Comparison of ENCODE assay signal across 8 cellular contexts in genomic region chr6:167288712-167289225, GRCh38. TPM values are rescaled to one million over a fixed set of nuclear protein-coding genes. Genes with fewer than 3 reads are reported as not detected.
DNase-seq lines count a peak whose midpoint lies in the region; ATAC-seq and TF ChIP-seq lines count a peak whose summit lies in the region.
"Not testable (repeated sequence)": the region's sequence is repeated elsewhere in the genome, so short reads cannot be mapped to it uniquely, and the experiment has no call there.

No MANE protein-coding gene starts in this region.

- WGBS in mesendoderm (ENCODE audit: extremely low coverage, insufficient coverage, low lambda C conversion rate): no CpG with 5 or more reads among the region's 14 CpGs

- H3K27me3 ChIP-seq in mesendoderm (ENCODE audit: insufficient read depth, low read length, poor library complexity): not testable (repeated sequence)

- H3K9me3 Mint-ChIP-seq in activated CD8-positive, alpha-beta T cell treated with anti-CD3 and anti-CD28 coated beads for 36 hours: not testable (repeated sequence)

- not testable (repeated sequence) for H3K79me2 ChIP-seq in mesendoderm (ENCODE audit: control insufficient read depth, insufficient read depth, low read length)

- not testable (repeated sequence) for H3K4me1 ChIP-seq in mesendoderm (ENCODE audit: control insufficient read depth, low read depth, low read length)

- H3K27ac ChIP-seq in mesendoderm (ENCODE audit: low read depth, low read length): not testable (repeated sequence)

- not testable (repeated sequence) for H3K4me3 ChIP-seq in epithelial cell of proximal tubule (ENCODE audit: low read depth, low read length); mesendoderm (ENCODE audit: low read length)

- not testable (repeated sequence) for H3K9ac ChIP-seq in mesendoderm (ENCODE audit: low read length)

- DNase-seq in DMS53 treated with DMSO at 0.1 percent for 48 hours (lab: John Stamatoyannopoulos, UW; ENCODE audit: unreplicated experiment) (peak; percentile 21), NCI-H748 (lab: John Stamatoyannopoulos, UW; ENCODE audit: unreplicated experiment) (peak; percentile 44), mesendoderm (peak; percentile 84)
- DNase-seq in activated CD8-positive, alpha-beta T cell treated with anti-CD3 and anti-CD28 coated beads for 36 hours: peak; percentile 50
- DNase-seq in epithelial cell of proximal tubule (ENCODE audit: low read depth): not testable (repeated sequence)
- DNase-seq in stimulated activated CD8-positive, alpha-beta memory T cell treated with anti-CD3 and anti-CD28 coated beads, Interleukin-7, amount 100 ng/mL, for 24 hours (ENCODE audit: low read depth): peak; percentile 11

- H3K56ac ChIP-seq in mesendoderm (ENCODE audit: low read length): peak overlapping the region; percentile 35

- not testable (repeated sequence) for H3K4me1 Mint-ChIP-seq in activated CD8-positive, alpha-beta T cell treated with anti-CD3 and anti-CD28 coated beads for 36 hours (ENCODE audit: low read depth)

- H3K27me3 Mint-ChIP-seq in activated CD8-positive, alpha-beta T cell treated with anti-CD3 and anti-CD28 coated beads for 36 hours: not testable (repeated sequence)

- not testable (repeated sequence) for H2BK5ac ChIP-seq in mesendoderm (ENCODE audit: low read length)

- H3K4me3 Mint-ChIP-seq in activated CD8-positive, alpha-beta T cell treated with anti-CD3 and anti-CD28 coated beads for 36 hours: not testable (repeated sequence)

- H3K23ac ChIP-seq in mesendoderm (ENCODE audit: low read length): not testable (repeated sequence)

- H3K36me3 ChIP-seq in mesendoderm (ENCODE audit: control insufficient read depth, insufficient read depth, low read length): not testable (repeated sequence)

- H3K4me2 ChIP-seq in mesendoderm (ENCODE audit: low read length): not testable (repeated sequence)

- H3K36me3 Mint-ChIP-seq in activated CD8-positive, alpha-beta T cell treated with anti-CD3 and anti-CD28 coated beads for 36 hours (ENCODE audit: low read depth): not testable (repeated sequence)

- POLR2A ChIA-PET in activated CD8-positive, alpha-beta T cell treated with anti-CD3 and anti-CD28 coated beads for 36 hours (lab: Charles Lee): not testable (repeated sequence)

- H3K27ac Mint-ChIP-seq in activated CD8-positive, alpha-beta T cell treated with anti-CD3 and anti-CD28 coated beads for 36 hours: not testable (repeated sequence)

- H4K5ac ChIP-seq in mesendoderm (ENCODE audit: low read length): not testable (repeated sequence)

- peak overlapping the region; percentile 28 for H3K4ac ChIP-seq in mesendoderm (ENCODE audit: low read depth, low read length)

- CTCF ChIA-PET in activated CD8-positive, alpha-beta T cell treated with anti-CD3 and anti-CD28 coated beads for 36 hours (lab: Charles Lee): interaction anchor here (0.8 to 1.5 kb wide), 5 partner anchors 31 to 526 kb away, joined by 3 to 4 read pairs (median 3); no protein-coding TSS in a partner anchor

- not testable (repeated sequence) for H2BK15ac ChIP-seq in mesendoderm (replicated peaks; ENCODE audit: low read depth)

- not testable (repeated sequence) for H3K18ac ChIP-seq in mesendoderm (ENCODE audit: low read length)

- intact Hi-C loops in activated CD8-positive, alpha-beta T cell treated with anti-CD3 and anti-CD28 coated beads for 36 hours (cut with micrococcal nuclease): loop anchor here (5.0 kb wide), 1 partner anchor 61 kb away; no protein-coding TSS in a partner anchor

- TF ChIP-seq CTCF in activated CD8-positive, alpha-beta T cell treated with anti-CD3 and anti-CD28 coated beads for 36 hours (IDR thresholded peaks at IDR 0.05): peak; percentile 73
- peak; percentile 60 for TF ChIP-seq CTCF in epithelial cell of proximal tubule (conservative IDR thresholded peaks at IDR 0.05; ENCODE audit: low read depth, low read length)

- not testable (repeated sequence) for H3K79me1 ChIP-seq in mesendoderm (ENCODE audit: low read length)

- ATAC-seq in GM21423 (IDR thresholded peaks at IDR 0.05; ENCODE audit: unreplicated experiment): peak; percentile 79
- peak; percentile 74 for ATAC-seq in HG03469 (IDR thresholded peaks at IDR 0.05; ENCODE audit: unreplicated experiment)
- peak; percentile 91 for ATAC-seq in activated CD8-positive, alpha-beta T cell treated with anti-CD3 and anti-CD28 coated beads for 36 hours

- not testable (repeated sequence) for H4K8ac ChIP-seq in mesendoderm (ENCODE audit: low read depth, low read length)

- not testable (repeated sequence) for H2BK120ac ChIP-seq in mesendoderm (ENCODE audit: low read depth, low read length)

- H2AK5ac ChIP-seq in mesendoderm (ENCODE audit: low read length): not testable (repeated sequence)

RNA-seq across cellular contexts. Expression of gene UNC93A, which starts 2.3 kb away (rescaled TPM):
- total RNA-seq in activated CD8-positive, alpha-beta T cell treated with anti-CD3 and anti-CD28 coated beads for 36 hours: not detected
- total RNA-seq in epithelial cell of proximal tubule: not detected in 2 replicates
- polyA plus RNA-seq in mesendoderm (2013, experiment 1 of 2): 0.28 TPM
- polyA plus RNA-seq in mesendoderm (2013, experiment 2 of 2): 0.24 TPM

RNA-seq across cellular contexts. Expression of gene TTLL2, which starts 36.1 kb away (rescaled TPM):
- total RNA-seq in activated CD8-positive, alpha-beta T cell treated with anti-CD3 and anti-CD28 coated beads for 36 hours: not detected
- not detected in 2 replicates for total RNA-seq in epithelial cell of proximal tubule
- not detected for polyA plus RNA-seq in mesendoderm (2013, experiment 1 of 2)
- not detected for polyA plus RNA-seq in mesendoderm (2013, experiment 2 of 2)
